In genomic region chr20:22672191-22672590, GRCh38 we compare ENCODE assay signal across 8 cellular contexts.
"Had no signal": no experiment of that assay in that cellular context is flagged by ENCODE, and none has a peak within 500 bp of the region (broad histone marks: within the 10 kb centered on the region; RNA-seq: fewer than 3 reads in every experiment).

No MANE protein-coding gene starts in this region.

- FAIRE-seq: G401.6, GM12878, GM12891, GM12892, GM18507, GM19239 had no signal

- DNase-seq: GDM1, GF-D8 had no signal

- H3K4me3 ChIP-seq: GM12878 had no signal

- ATAC-seq: GM12878 had no signal
